ENCODE assay signal across 16 cellular contexts in genomic region chr10:104090597-104090996, GRCh38. TPM values are rescaled to one million over a fixed set of nuclear protein-coding genes. Genes with fewer than 3 reads are reported as not detected.
"Had no signal": no experiment of that assay in that cellular context is flagged by ENCODE, and none has a peak within 500 bp of the region (broad histone marks: within the 10 kb centered on the region; RNA-seq: fewer than 3 reads in every experiment).

No MANE protein-coding gene starts in this region.

- H3K4me3 Mint-ChIP-seq: natural killer cell; stimulated activated naive B cell treated with anti-CD40 and anti-IgM and Interleukin-4, amounts not matched to agents 10 μg/mL and 1 μg/mL and 100 μg/mL, for 72 hours had no signal

- H3K27me3 ChIP-seq: right lobe of liver, spleen had no signal

- ATAC-seq: activated naive CD4-positive, alpha-beta T cell treated with anti-CD3 and anti-CD28 coated beads, Interleukin-2, amount 50 U/mL, for 72 hours; natural killer cell; right lobe of liver; stimulated activated naive B cell treated with anti-CD40 and anti-IgM and Interleukin-4, amounts not matched to agents 10 μg/mL and 1 μg/mL and 100 μg/mL, for 72 hours had no signal

- H3K9me3 Mint-ChIP-seq: activated naive CD4-positive, alpha-beta T cell treated with anti-CD3 and anti-CD28 coated beads, Interleukin-2, amount 50 U/mL, for 72 hours; natural killer cell; stimulated activated naive B cell treated with anti-CD40 and anti-IgM and Interleukin-4, amounts not matched to agents 10 μg/mL and 1 μg/mL and 100 μg/mL, for 72 hours had no signal

- DNase-seq: activated CD4-positive, alpha-beta T cell treated with anti-CD3 and anti-CD28 coated beads, Interleukin-2, amount 50 U/mL, for 4 hours; activated CD4-positive, CD25-positive, alpha-beta regulatory T cell treated with anti-CD3 and anti-CD28 coated beads, Interleukin-2, amount 50 U/mL, for 72 hours; activated effector memory CD4-positive, alpha-beta T cell treated with Interleukin-2 at 50 U/mL for 16 hours; activated T-cell treated with anti-CD3 and anti-CD28 coated beads, Interleukin-2, amount 50 U/mL, for 1 hour; amygdala; cortex of kidney; effector CD8-positive, alpha-beta T cell; hippocampal formation; natural killer cell; occipital lobe; right lobe of liver; spleen; stimulated activated CD4-positive, alpha-beta T cell treated with anti-CD3 and anti-CD28 coated beads, Interleukin-2, amount 100 ng/mL, for 24 hours; stimulated activated naive B cell treated with anti-CD40 and anti-IgM and Interleukin-4, amounts not matched to agents 10 μg/mL and 1 μg/mL and 100 μg/mL, for 72 hours had no signal

- H3K9me3 ChIP-seq: prostate gland, right lobe of liver had no signal

- H3K36me3 Mint-ChIP-seq: activated naive CD4-positive, alpha-beta T cell treated with anti-CD3 and anti-CD28 coated beads, Interleukin-2, amount 50 U/mL, for 72 hours; natural killer cell; stimulated activated naive B cell treated with anti-CD40 and anti-IgM and Interleukin-4, amounts not matched to agents 10 μg/mL and 1 μg/mL and 100 μg/mL, for 72 hours had no signal

- H3K27me3 Mint-ChIP-seq: stimulated activated naive B cell treated with anti-CD40 and anti-IgM and Interleukin-4, amounts not matched to agents 10 μg/mL and 1 μg/mL and 100 μg/mL, for 72 hours had no signal

- H3K36me3 ChIP-seq: prostate gland, right lobe of liver, spleen had no signal

- H3K4me3 ChIP-seq: prostate gland, right lobe of liver, spleen had no signal

- H3K27ac ChIP-seq: prostate gland, right lobe of liver, spleen had no signal

- H3K27ac Mint-ChIP-seq: activated naive CD4-positive, alpha-beta T cell treated with anti-CD3 and anti-CD28 coated beads, Interleukin-2, amount 50 U/mL, for 72 hours; natural killer cell; stimulated activated naive B cell treated with anti-CD40 and anti-IgM and Interleukin-4, amounts not matched to agents 10 μg/mL and 1 μg/mL and 100 μg/mL, for 72 hours had no signal

- H3K4me1 Mint-ChIP-seq: natural killer cell; stimulated activated naive B cell treated with anti-CD40 and anti-IgM and Interleukin-4, amounts not matched to agents 10 μg/mL and 1 μg/mL and 100 μg/mL, for 72 hours had no signal

- H3K4me1 ChIP-seq: prostate gland, right lobe of liver, spleen had no signal

RNA-seq across cellular contexts. Expression of gene COL17A1, which starts 4.9 kb away (rescaled TPM):
- total RNA-seq: activated naive CD4-positive, alpha-beta T cell treated with anti-CD3 and anti-CD28 coated beads, Interleukin-2, amount 50 U/mL, for 72 hours; natural killer cell; occipital lobe had no signal
